In the genomic region with DNA sequence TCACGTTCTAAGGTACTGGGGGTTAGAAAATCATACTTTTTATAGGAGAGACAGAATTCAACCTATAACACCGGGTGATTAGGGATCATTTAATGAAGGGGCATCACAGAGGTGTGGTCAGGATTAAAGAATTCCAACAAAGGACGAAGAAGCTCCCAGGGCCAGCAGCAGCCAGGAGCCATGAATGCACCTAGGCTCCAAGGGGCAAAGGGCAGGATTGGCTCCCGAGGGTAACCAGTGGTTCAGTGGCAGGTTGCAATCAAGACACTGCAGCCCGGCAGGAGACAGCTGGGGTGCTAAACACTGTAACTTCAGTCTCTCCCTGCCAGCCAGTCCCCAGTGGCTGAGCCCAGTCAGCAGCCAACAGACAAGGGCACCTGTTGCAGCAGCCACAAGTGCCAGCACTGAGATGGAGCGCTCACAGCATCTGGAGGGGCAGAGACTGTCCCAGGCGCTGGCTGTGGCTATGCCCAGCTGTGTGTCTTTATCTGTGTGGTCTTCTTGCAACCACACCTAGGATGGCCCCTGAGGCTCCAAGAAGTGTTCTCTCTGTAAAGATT, we compare ENCODE assay signal across 28 cellular contexts. TPM values are rescaled to one million over a fixed set of nuclear protein-coding genes. Genes with fewer than 3 reads are reported as not detected.
DNase-seq lines count a peak whose midpoint lies in the region; ATAC-seq, FAIRE-seq and TF ChIP-seq lines count a peak whose summit lies in the region.
"Had no signal": no experiment of that assay in that cellular context is flagged by ENCODE, and none has a peak within 500 bp of the region (broad histone marks: within the 10 kb centered on the region; RNA-seq: fewer than 3 reads in every experiment).

No MANE protein-coding gene starts in this region.

- H3K9me3 Mint-ChIP-seq in CD4-positive, alpha-beta T cell, result no peaks in the 10 kb centered on the region
- H3K9me3 Mint-ChIP-seq: CD8-positive, alpha-beta T cell; IgD-negative memory B cell; T-helper 1 cell treated with Interleukin-12 subunit alpha and Interleukin-12 subunit beta and Interleukin-4 antibody, amounts not matched to agents 30 μg/mL and 1 μg/mL, for 36 hours had no signal

- intact Hi-C loops in CD4-positive, alpha-beta T cell (cut with DNase I, micrococcal nuclease), result no loop called here

- H3K27ac ChIP-seq in A549 (peak overlapping the region; percentile 43 to 72; a peak in 4 of 6 replicates), SJCRH30 (no peak overlapping the region)
- H3K27ac ChIP-seq in CD4-positive, alpha-beta T cell (ENCODE audit: low read depth, low read length), result no peak overlapping the region
- H3K27ac ChIP-seq: HL-60, KMS-11 had no signal

- H3K4me1 ChIP-seq in A549 (peaks cover 15% of the 10 kb centered on the region; the same call in 2 of the 3 replicates), SJCRH30 (no peaks in the 10 kb centered on the region)
- H3K4me1 ChIP-seq: Caco-2 had no signal

- no peak for TF ChIP-seq CTCF in A549 (IDR thresholded peaks at IDR 0.05)
- 0 out of 3 replicates have a peak, but pooled peaks have one; percentile 3 for TF ChIP-seq CTCF in GM12872 (IDR thresholded peaks at IDR 0.05; ENCODE audit: insufficient read depth, low read depth, low read length)
- no peak for TF ChIP-seq CTCF in CD4-positive, alpha-beta T cell (IDR thresholded peaks at IDR 0.05)

- no peak for TF ChIP-seq POLR2A in A549 (IDR thresholded peaks at IDR 0.05; ENCODE audit: low read length)

- H3K27me3 ChIP-seq in SJCRH30, result no peaks in the 10 kb centered on the region
- H3K27me3 ChIP-seq in H7 (ENCODE audit: control insufficient read depth, insufficient read depth, low read length), result no peaks in the 10 kb centered on the region
- H3K27me3 ChIP-seq in CD4-positive, alpha-beta T cell (ENCODE audit: control insufficient read depth, insufficient read depth, low read length), result no peaks in the 10 kb centered on the region

- H3K4me3 ChIP-seq in A549, result no peak overlapping the region
- H3K4me3 ChIP-seq in SJCRH30, result no peak overlapping the region
- H3K4me3 ChIP-seq in H7 (ENCODE audit: insufficient read depth, low read depth, low read length), result no peak overlapping the region

- H3K27ac Mint-ChIP-seq in CD4-positive, alpha-beta T cell, result no peak overlapping the region
- H3K27ac Mint-ChIP-seq: CD8-positive, alpha-beta T cell; IgD-negative memory B cell; T-helper 1 cell treated with Interleukin-12 subunit alpha and Interleukin-12 subunit beta and Interleukin-4 antibody, amounts not matched to agents 30 μg/mL and 1 μg/mL, for 36 hours had no signal

- no peak for TF ChIP-seq EP300 in A549 (IDR thresholded peaks at IDR 0.05)

- ATAC-seq in A549, result no peak
- ATAC-seq in GM19463 (IDR thresholded peaks at IDR 0.05; ENCODE audit: unreplicated experiment), result no peak
- ATAC-seq in CD4-positive, alpha-beta T cell (ENCODE audit: poor library complexity), result no peak
- ATAC-seq: CD8-positive, alpha-beta T cell had no signal

- H3K36me3 ChIP-seq in SJCRH30 (no peaks in the 10 kb centered on the region), H7 (replicated peaks; ENCODE audit: control insufficient read depth, insufficient read depth, low read length) (no peaks in the 10 kb centered on the region)

- H3K4me1 Mint-ChIP-seq in CD4-positive, alpha-beta T cell (ENCODE audit: low read depth), result no peaks in the 10 kb centered on the region
- H3K4me1 Mint-ChIP-seq: IgD-negative memory B cell had no signal

- H3K4me2 ChIP-seq in A549, result no peak overlapping the region
- H3K4me2 ChIP-seq: KMS-11 had no signal

- FAIRE-seq in A549 (lab: Jason Lieb, UNC), result no peak

- POLR2A ChIA-PET in A549 (lab: Yijun Ruan, JAX), result no interaction called here
- POLR2A ChIA-PET in CD4-positive, alpha-beta T cell (lab: Charles Lee), result no interaction called here

- TF ChIP-seq RAD21 in A549 (conservative IDR thresholded peaks at IDR 0.05 in 1 of 2, IDR thresholded peaks at IDR 0.05 in 1 of 2), result no peak

- H3K27me3 Mint-ChIP-seq in CD4-positive, alpha-beta T cell, result peaks cover 25% of the 10 kb centered on the region

- H3K9me3 ChIP-seq in A549, result no peaks in the 10 kb centered on the region
- no peaks in the 10 kb centered on the region for H3K9me3 ChIP-seq in SJCRH30 (replicated peaks)
- no peaks in the 10 kb centered on the region for H3K9me3 ChIP-seq in CD4-positive, alpha-beta T cell (ENCODE audit: control insufficient read depth, low read length)
- H3K9me3 ChIP-seq: Caco-2 had no signal

- DNase-seq in A549 (ENCODE audit: low read depth in 1 of 2, low spot score in 1 of 2) (no peak), SJCRH30 (peak; percentile 18 to 30), mesenteric fat pad (ENCODE audit: low spot score) (peak; percentile 60), H7 (no peak), LoVo (ENCODE audit: low spot score) (no peak)
- DNase-seq in CD4-positive, alpha-beta T cell, result no peak
- DNase-seq: C1 segment of cervical spinal cord; Caco-2; CD8-positive, alpha-beta T cell; DMS153; GOT3; NCI-H1092; NCI-H1417 treated with DMSO at 0.1 percent for 48 hours; NCI-H1694 treated with DMSO at 0.1 percent for 48 hours; NCI-H2081 treated with DMSO at 0.1 percent for 48 hours; NCI-H526 treated with DMSO at 0.1 percent for 48 hours; Right ventricle myocardium superior; RPMI8226 had no signal

- WGBS in A549 (ENCODE audit: missing lambda C conversion rate), result 73% methylated on average over 7 of the region's 7 CpGs

- CTCF ChIA-PET in A549 (lab: Yijun Ruan, JAX), result interaction anchor here (0.9 to 6.5 kb wide), 19 partner anchors 9 to 192 kb away, joined by 3 to 58 read pairs (median 6); partner anchors contain the start of genes DHRS7C and STX8
- CTCF ChIA-PET in CD4-positive, alpha-beta T cell (lab: Charles Lee), result no interaction called here

- no peak overlapping the region for H3K4me3 Mint-ChIP-seq in CD4-positive, alpha-beta T cell
- H3K4me3 Mint-ChIP-seq: CD8-positive, alpha-beta T cell; IgD-negative memory B cell; T-helper 1 cell treated with Interleukin-12 subunit alpha and Interleukin-12 subunit beta and Interleukin-4 antibody, amounts not matched to agents 30 μg/mL and 1 μg/mL, for 36 hours had no signal

- no peaks in the 10 kb centered on the region for H3K36me3 Mint-ChIP-seq in CD4-positive, alpha-beta T cell (ENCODE audit: low read depth)
- H3K36me3 Mint-ChIP-seq: CD8-positive, alpha-beta T cell; IgD-negative memory B cell had no signal

TF ChIP-seq in A549, 52 proteins besides CTCF, POLR2A, EP300 and RAD21:
- TF ChIP-seq HOXB5 (CRISPR knock-in tag; IDR thresholded peaks at IDR 0.05), result no peak
- TF ChIP-seq BHLHE40 (IDR thresholded peaks at IDR 0.05; ENCODE audit: low read depth, low read length), result no peak
- no peak for TF ChIP-seq RNF2 (IDR thresholded peaks at IDR 0.05; ENCODE audit: borderline replicate concordance, low read depth)
- TF ChIP-seq JUN (IDR thresholded peaks at IDR 0.05), result no peak
- no peak for TF ChIP-seq HDAC2 (IDR thresholded peaks at IDR 0.05)
- no peak for TF ChIP-seq FOSB (CRISPR knock-in tag; IDR thresholded peaks at IDR 0.05)

RNA-seq across cellular contexts. Expression of gene DHRS7C, which starts 23.9 kb away (rescaled TPM):
- not detected in 2 replicates for polyA plus RNA-seq in A549 (2011; rRNA removed)
- polyA plus RNA-seq in A549 (2012; cell fraction: cytosol; rRNA removed), result not detected in 2 replicates
- polyA plus RNA-seq in A549 (2012; cell fraction: nucleus; rRNA removed), result not detected in 2 replicates
- not detected in 3 replicates for polyA plus RNA-seq in A549 (2017; fragmentation: RNase III; extraction: RNeasy Plus Mini Kit Qiagen cat#74134 plus additional on column Dnase treatment)
- polyA minus RNA-seq in A549 (2011; rRNA and poly(A)+ RNA removed), result not detected in 2 replicates
- not detected in 2 replicates for total RNA-seq in SJCRH30 (2014; rRNA removed; shearing (Covaris generic))
- total RNA-seq in mesenteric fat pad, result not detected
- total RNA-seq in H7 (2014; rRNA removed; shearing (Covaris generic)), result not detected in 2 replicates
- total RNA-seq in CD4-positive, alpha-beta T cell, result not detected
- total RNA-seq: A172; Caco-2; CD8-positive, alpha-beta T cell; Daoy; G401 had no signal
- polyA plus RNA-seq: AG04450, IgD-negative memory B cell had no signal

RNA-seq across cellular contexts. Expression of gene GSG1L2, which starts 54.4 kb away (rescaled TPM):
- not detected in 2 replicates for polyA plus RNA-seq in A549 (2011; rRNA removed)
- 0.08 TPM in 1 of 2 replicates, not detected in the other for polyA plus RNA-seq in A549 (2012; cell fraction: cytosol; rRNA removed)
- polyA plus RNA-seq in A549 (2012; cell fraction: nucleus; rRNA removed), result 0.23 TPM in 1 of 2 replicates, not detected in the other
- polyA plus RNA-seq in A549 (2017; fragmentation: RNase III; extraction: RNeasy Plus Mini Kit Qiagen cat#74134 plus additional on column Dnase treatment), result not detected in 3 replicates
- not detected in 2 replicates for polyA minus RNA-seq in A549 (2011; rRNA and poly(A)+ RNA removed)
- not detected in 2 replicates for total RNA-seq in SJCRH30 (2014; rRNA removed; shearing (Covaris generic))
- total RNA-seq in mesenteric fat pad, result not detected
- total RNA-seq in H7 (2014; rRNA removed; shearing (Covaris generic)), result not detected in 2 replicates
- total RNA-seq in CD4-positive, alpha-beta T cell, result not detected
- total RNA-seq: A172; Caco-2; CD8-positive, alpha-beta T cell; Daoy; G401; Right ventricle myocardium superior had no signal
- polyA plus RNA-seq: AG04450, IgD-negative memory B cell had no signal

RNA-seq across cellular contexts. Expression of gene GLP2R, which starts 58.2 kb away (rescaled TPM):
- polyA plus RNA-seq in A549 (2011; rRNA removed), result 48.7 and 76.4 TPM in 2 replicates
- 9.6 and 16.7 TPM in 2 replicates for polyA plus RNA-seq in A549 (2012; cell fraction: cytosol; rRNA removed)
- 7.3 and 11.0 TPM in 2 replicates for polyA plus RNA-seq in A549 (2012; cell fraction: nucleus; rRNA removed)
- polyA plus RNA-seq in A549 (2017; fragmentation: RNase III; extraction: RNeasy Plus Mini Kit Qiagen cat#74134 plus additional on column Dnase treatment), result 23.6 to 34.1 TPM (median 27.9 TPM) in 3 replicates
- polyA minus RNA-seq in A549 (2011; rRNA and poly(A)+ RNA removed), result 153 and 165 TPM in 2 replicates
- not detected in 2 replicates for total RNA-seq in SJCRH30 (2014; rRNA removed; shearing (Covaris generic))
- 6.7 TPM for total RNA-seq in mesenteric fat pad
- not detected in 2 replicates for total RNA-seq in H7 (2014; rRNA removed; shearing (Covaris generic))
- total RNA-seq in CD4-positive, alpha-beta T cell, result not detected
- total RNA-seq: Caco-2; CD8-positive, alpha-beta T cell; G401 had no signal
- polyA plus RNA-seq: IgD-negative memory B cell had no signal

Comparison
In these comparisons a context has a peak if more than half of its experiments do, and no peak if none do; other contexts are left out.
1. DNase-seq: peak in SJCRH30 (2 of 2) and mesenteric fat pad (single experiment); none in A549 (0 of 2), H7 (single experiment), LoVo (single experiment) and CD4-positive, alpha-beta T cell (0 of 10).
2. H3K27ac ChIP-seq: peak in A549 (2 of 2); none in SJCRH30 (single experiment) and CD4-positive, alpha-beta T cell (single experiment).